In the genomic region with DNA sequence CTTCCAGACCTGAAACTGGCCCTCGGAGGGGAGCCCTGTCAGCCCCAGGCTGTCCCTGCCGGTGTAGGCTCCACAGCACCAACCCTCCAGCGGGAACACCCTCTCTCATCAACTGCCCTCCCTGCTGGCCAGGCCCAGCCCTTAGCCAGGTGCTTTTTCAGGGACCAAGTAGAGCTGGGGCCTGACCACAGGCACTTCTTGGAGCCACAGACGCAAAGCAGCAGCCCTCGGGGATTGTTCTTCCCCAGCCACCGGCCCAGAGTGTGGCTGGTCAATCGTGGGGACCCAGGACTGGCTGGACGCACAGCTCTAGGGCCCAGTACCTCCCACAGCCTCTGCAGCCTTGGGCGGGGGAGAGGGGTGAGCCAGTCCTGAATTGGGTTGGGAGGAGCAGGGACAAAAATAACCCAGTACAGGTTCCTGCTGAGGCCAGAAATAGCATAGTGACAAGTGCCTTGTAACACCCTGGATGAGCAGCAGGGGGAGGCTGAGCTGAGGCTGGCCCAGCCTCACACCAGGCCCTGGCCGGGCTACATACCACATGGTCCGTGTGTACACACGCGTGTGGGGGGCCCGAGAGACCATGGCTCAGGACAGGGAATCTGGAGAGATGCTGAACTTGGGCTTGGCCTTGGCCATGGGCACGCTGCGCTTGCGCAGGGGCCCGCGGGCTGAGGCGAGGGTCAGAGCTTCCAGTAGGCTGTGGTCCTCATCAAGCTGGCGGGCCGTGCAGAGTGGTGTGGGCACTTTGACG, we compare ENCODE assay signal across 8 cellular contexts. TPM values are rescaled to one million over a fixed set of nuclear protein-coding genes. Genes with fewer than 3 reads are reported as not detected.
DNase-seq lines count a peak whose midpoint lies in the region; ATAC-seq and TF ChIP-seq lines count a peak whose summit lies in the region.

No MANE protein-coding gene starts in this region.

- TF ChIP-seq EP300 in SK-N-SH (IDR thresholded peaks at IDR 0.05; ENCODE audit: borderline replicate concordance in 1 of 2, low read depth in 1 of 2, low read length in 1 of 2) = no peak

- H3F3A ChIP-seq in SK-N-SH (replicated peaks; ENCODE audit: insufficient read depth) = no peaks in the 10 kb centered on the region

- WGBS in SK-N-SH (ENCODE audit: low lambda C conversion rate) = 83% methylated on average over 11 of the region's 23 CpGs

- no peaks in the 10 kb centered on the region for H3K79me2 ChIP-seq in SK-N-SH (ENCODE audit: insufficient read depth)

- H3K9me3 ChIP-seq in SK-N-SH = no peaks in the 10 kb centered on the region

- peaks cover 0 to 4% of the 10 kb centered on the region in 2 experiments; a peak in 1 of 4 replicates for H3K4me1 ChIP-seq in SK-N-SH (ENCODE audit: control insufficient read depth in 1 of 2, insufficient read depth in 2 of 2, low read depth in 1 of 2, low read length in 1 of 2)

- H3K27ac ChIP-seq in SK-N-SH (ENCODE audit: low read depth in 2 of 2, low read length in 1 of 2) = no peak overlapping the region

- POLR2A ChIA-PET in SK-N-SH (lab: Yijun Ruan, JAX) = no interaction called here
- POLR2A ChIA-PET in MCF 10A (lab: Yijun Ruan, JAX) = no interaction called here

- H3K36me3 Mint-ChIP-seq in MCF 10A (ENCODE audit: insufficient read depth, unreplicated experiment) = no peaks in the 10 kb centered on the region

- no peaks in the 10 kb centered on the region for H3K9me3 Mint-ChIP-seq in MCF 10A (ENCODE audit: unreplicated experiment)

- H3K4me3 Mint-ChIP-seq in MCF 10A (ENCODE audit: unreplicated experiment) = no peak overlapping the region

- H3K36me3 ChIP-seq in SK-N-SH (replicated peaks in 1 of 2; ENCODE audit: control insufficient read depth in 1 of 2, insufficient read depth in 2 of 2, low read length in 1 of 2) = no peaks in the 10 kb centered on the region

- no peaks in the 10 kb centered on the region for H3K9me2 ChIP-seq in SK-N-SH

- H3K9ac ChIP-seq in SK-N-SH = no peak overlapping the region

- TF ChIP-seq CTCF in SK-N-SH (IDR thresholded peaks at IDR 0.05) (peak; percentile 52), MCF 10A (IDR thresholded peaks at IDR 0.05; ENCODE audit: unreplicated experiment) (peak; percentile 65)

- ATAC-seq in GM19463 (IDR thresholded peaks at IDR 0.05; ENCODE audit: unreplicated experiment) = peak; percentile 41

- H3K27me3 Mint-ChIP-seq in MCF 10A (ENCODE audit: insufficient read depth, unreplicated experiment) = no peaks in the 10 kb centered on the region

- H3K4me1 Mint-ChIP-seq in MCF 10A (ENCODE audit: insufficient read depth, unreplicated experiment) = no peaks in the 10 kb centered on the region

- no peak overlapping the region for H3K27ac Mint-ChIP-seq in MCF 10A (ENCODE audit: low read depth, unreplicated experiment)

- no peak overlapping the region for H3K4me3 ChIP-seq in SK-N-SH (ENCODE audit: low read depth in 2 of 2, low read length in 1 of 2)

- H4K20me1 ChIP-seq in SK-N-SH (ENCODE audit: insufficient read depth) = no peaks in the 10 kb centered on the region

- no peak overlapping the region for H2AFZ ChIP-seq in SK-N-SH (ENCODE audit: low read depth)

- intact Hi-C loops in MCF 10A (cut with micrococcal nuclease) = no loop called here

- peaks cover 8% of the 10 kb centered on the region; the same call in 1 of the 2 replicates for H3K27me3 ChIP-seq in SK-N-SH (ENCODE audit: insufficient read depth)

- TF ChIP-seq RAD21 in SK-N-SH (IDR thresholded peaks at IDR 0.05; ENCODE audit: low read length) = peak; percentile 62

- DNase-seq in DMS53 (lab: John Stamatoyannopoulos, UW) (peak; percentile 88), HuH-7 (ENCODE audit: low spot score) (peak; percentile 68), SK-N-SH (peak; percentile 74), MCF 10A (ENCODE audit: unreplicated experiment) (peak; percentile 56), kidney glomerular epithelial cell (lab: John Stamatoyannopoulos, UW) (peak; percentile 23), mesenteric fat pad (ENCODE audit: low spot score) (no peak)
- DNase-seq in stimulated activated CD8-positive, alpha-beta memory T cell treated with anti-CD3 and anti-CD28 coated beads, Interleukin-2, amount 100 ng/mL, for 48 hours (ENCODE audit: low read depth in 2 of 2) = peak; percentile 23 to 30

- H3K4me2 ChIP-seq in SK-N-SH = no peak overlapping the region

- BruUV-seq in MCF 10A (replicated peaks; lab: Mats Ljungman, UMichigan) = no TSS peak

- CTCF ChIA-PET in SK-N-SH (lab: Yijun Ruan, JAX) (interaction anchor here (0.5 to 18.5 kb wide), 12 partner anchors 12 to 127 kb away, joined by 3 to 1101 read pairs (median 3); no protein-coding TSS in a partner anchor), MCF 10A (lab: Yijun Ruan, JAX) (interaction anchor here (0.7 to 2.1 kb wide), 14 partner anchors 26 to 336 kb away, joined by 3 to 19 read pairs (median 4); no protein-coding TSS in a partner anchor)

TF ChIP-seq in SK-N-SH, 30 proteins besides CTCF, POLR2A, EP300 and RAD21:
- TF ChIP-seq SMC3 (IDR thresholded peaks at IDR 0.05; ENCODE audit: low read depth, low read length) (peak; percentile 80), JUND (IDR thresholded peaks at IDR 0.05) (no peak)

RNA-seq across cellular contexts. Expression of a gene that starts 2.0 kb away (rescaled TPM):
- polyA plus RNA-seq in SK-N-SH (2012; rRNA removed) = 0.13 and 0.23 TPM in 2 replicates
- polyA plus RNA-seq in SK-N-SH (2012; cell fraction: cytosol; rRNA removed) = 0.09 and 0.22 TPM in 2 replicates
- 0.23 and 0.35 TPM in 2 replicates for polyA plus RNA-seq in SK-N-SH (2012; cell fraction: nucleus; rRNA removed)
- total RNA-seq in MCF 10A (2022) = 0.54 TPM in 1 of 2 replicates, not detected in the other
- total RNA-seq in mesenteric fat pad = 3.5 TPM

RNA-seq across cellular contexts. Expression of a gene that starts 34.9 kb away (rescaled TPM):
- polyA plus RNA-seq in SK-N-SH (2012; rRNA removed) = 0.67 and 1.2 TPM in 2 replicates
- polyA plus RNA-seq in SK-N-SH (2012; cell fraction: cytosol; rRNA removed) = 0.41 and 0.52 TPM in 2 replicates
- 2.1 and 3.6 TPM in 2 replicates for polyA plus RNA-seq in SK-N-SH (2012; cell fraction: nucleus; rRNA removed)
- total RNA-seq in MCF 10A (2022) (13.6 and 14.2 TPM in 2 replicates), mesenteric fat pad (4.1 TPM)
